In the genomic region with DNA sequence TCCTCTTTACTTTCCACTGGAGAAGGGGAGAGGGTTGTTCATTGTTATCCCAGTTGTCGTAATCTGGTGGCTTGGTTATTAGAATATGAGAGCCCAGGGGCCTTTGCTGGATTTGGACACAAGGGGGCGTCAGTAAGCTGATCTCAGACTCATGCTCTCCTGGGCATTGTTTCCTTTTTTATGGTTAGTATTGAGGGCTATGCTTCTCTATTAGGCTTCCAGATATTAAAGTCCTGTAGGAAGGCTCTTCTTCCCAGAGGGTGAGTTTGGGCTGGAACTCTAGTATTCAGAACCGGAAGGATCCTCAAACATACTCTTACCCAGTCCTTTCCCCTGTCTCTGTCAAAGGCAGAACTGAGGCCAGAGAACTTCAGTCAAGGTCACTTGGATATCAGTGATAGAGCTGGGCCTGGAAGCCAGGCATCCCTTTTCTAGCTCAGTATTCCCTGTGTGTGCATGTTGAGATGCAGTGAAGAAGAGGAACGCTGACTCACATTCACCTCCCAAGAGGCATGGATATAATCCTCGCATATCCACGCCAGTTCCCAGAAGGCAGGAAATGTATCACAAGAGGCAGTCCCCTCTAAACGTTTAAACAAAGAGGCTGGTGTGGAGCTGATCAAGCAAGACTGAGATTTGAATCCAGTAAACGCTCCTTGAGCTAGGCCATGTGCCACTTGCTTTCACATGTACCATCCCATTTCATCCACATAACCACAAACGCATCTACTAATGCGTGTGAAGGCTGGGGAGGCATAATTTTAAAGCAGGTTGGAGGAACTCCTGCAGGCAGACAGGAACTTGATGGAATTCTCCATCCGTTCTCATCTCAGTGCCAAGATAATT, we compare ENCODE assay signal across 8 cellular contexts. TPM values are rescaled to one million over a fixed set of nuclear protein-coding genes. Genes with fewer than 3 reads are reported as not detected.
DNase-seq lines count a peak whose midpoint lies in the region; ATAC-seq, FAIRE-seq and TF ChIP-seq lines count a peak whose summit lies in the region.

No MANE protein-coding gene starts in this region.

- no peaks in the 10 kb centered on the region for H3K9me3 ChIP-seq in A673 (ENCODE audit: low read depth, low read length, poor library complexity, severe bottlenecking)

- CTCF ChIA-PET in A673 (lab: Charles Lee), result interaction anchor here (0.6 to 2.6 kb wide), 6 partner anchors 8 to 335 kb away, joined by 3 to 24 read pairs (median 4); partner anchors contain the start of genes MMAB and MVK

- H3K4me3 ChIP-seq in A673 (ENCODE audit: low read depth, low read length, poor library complexity, severe bottlenecking) (no peak overlapping the region), dorsolateral prefrontal cortex (no peak overlapping the region)

- DNase-seq in A673 (ENCODE audit: low spot score) (peak; percentile 80), GM18507 (ENCODE audit: extremely low spot score, insufficient read length, low read depth) (peak; percentile 12), NCI-H345 treated with DMSO at 0.1 percent for 48 hours (lab: John Stamatoyannopoulos, UW; ENCODE audit: unreplicated experiment) (peak; percentile 61), dorsolateral prefrontal cortex (peak in 9 of 10 donors; percentile 52 to 93 (median 75)), medulla oblongata (ENCODE audit: extremely low spot score) (peak; percentile 85)
- DNase-seq in activated CD4-positive, alpha-beta T cell treated with anti-CD3 and anti-CD28 coated beads, Interleukin-2, amount 50 U/mL, for 24 hours (ENCODE audit: low read depth in 1 of 2, low spot score in 1 of 2), result peak; percentile 18 to 21
- DNase-seq in stimulated activated CD8-positive, alpha-beta memory T cell treated with anti-CD3 and anti-CD28 coated beads, Interleukin-12 subunit alpha, Interleukin-12 subunit beta, amount 100 ng/mL, for 24 hours (ENCODE audit: extremely low read depth), result peak; percentile 2

- no TSS peak for BruUV-seq in A673 (replicated peaks; lab: Mats Ljungman, UMichigan)

- H3K27me3 ChIP-seq in A673 (replicated peaks; ENCODE audit: insufficient read depth, low read depth, low read length, poor library complexity) (no peaks in the 10 kb centered on the region), dorsolateral prefrontal cortex (no peaks in the 10 kb centered on the region)

- H3K4me1 ChIP-seq in A673 (ENCODE audit: insufficient read depth, low read length, poor library complexity, severe bottlenecking), result peaks cover 17% of the 10 kb centered on the region

- H3K36me3 ChIP-seq in A673 (ENCODE audit: insufficient read depth, low read length, poor library complexity, severe bottlenecking), result peaks cover 4% of the 10 kb centered on the region

- POLR2A ChIA-PET in A673 (lab: Charles Lee; ENCODE audit: low non-redundant PET), result no interaction called here

- intact Hi-C loops in A673 (cut with micrococcal nuclease; ENCODE audit: unreplicated experiment), result loop anchor here (1.0 kb wide), 1 partner anchor 256 kb away; no protein-coding TSS in a partner anchor
- intact Hi-C loops in dorsolateral prefrontal cortex (cut with DNase I), result loop anchor here (2.0 to 5.0 kb wide), 2 partner anchors 193 to 256 kb away; partner anchors contain the start of gene FAM222A (in 1 of the 2)

- no peak for ATAC-seq in GM18502 (IDR thresholded peaks at IDR 0.05; ENCODE audit: poor library complexity, unreplicated experiment)

- TF ChIP-seq CTCF in A673 (conservative IDR thresholded peaks at IDR 0.05; ENCODE audit: low read depth, low read length) (peak; percentile 96), dorsolateral prefrontal cortex (IDR thresholded peaks at IDR 0.05 in 54 of 56, conservative IDR thresholded peaks at IDR 0.05 in 2 of 56; ENCODE audit: low read depth in 1 of 56, partially characterized antibody in 56 of 56) (peak; percentile 76 to 95 (median 86))

- peak; percentile 66 for FAIRE-seq in GM18507 (lab: Jason Lieb, UNC)

- H3K27ac ChIP-seq in A673 (ENCODE audit: low read depth, low read length, poor library complexity, severe bottlenecking) (peak overlapping the region; percentile 66), dorsolateral prefrontal cortex (peak overlapping the region in 54 of 59 donors; percentile 2 to 85 (median 65))

RNA-seq across cellular contexts. Expression of gene UBE3B, which starts 41.6 kb away (rescaled TPM):
- total RNA-seq in A673 (2021), result 29.2 and 31.7 TPM in 2 replicates
- total RNA-seq in dorsolateral prefrontal cortex, result 10 to 100 TPM; 39.2 to 68.5 (median 52.9) TPM

RNA-seq across cellular contexts. Expression of gene KCTD10, which starts 41.9 kb away (rescaled TPM):
- total RNA-seq in A673 (2021) (54.5 and 55.2 TPM in 2 replicates), dorsolateral prefrontal cortex (10 to 100 TPM; 32.1 to 62.5 (median 42.9) TPM)

RNA-seq across cellular contexts. Expression of gene MMAB, which starts 54.3 kb away (rescaled TPM):
- total RNA-seq in A673 (2021) (97.6 and 104 TPM in 2 replicates), dorsolateral prefrontal cortex (10 to 100 TPM; 17.6 to 53.8 (median 31.3) TPM)

RNA-seq across cellular contexts. Expression of gene MVK, which starts 54.6 kb away (rescaled TPM):
- total RNA-seq in A673 (2021), result 45.4 and 56.0 TPM in 2 replicates
- total RNA-seq in dorsolateral prefrontal cortex, result 10 to 100 TPM; 11.9 to 45.9 (median 24.6) TPM

Comparison
In these comparisons a context has a peak if more than half of its experiments do, and no peak if none do; other contexts are left out.
1. DNase-seq: peak in every context shown above with its lines; median percentile 85 in medulla oblongata; 80 in A673; 75 in dorsolateral prefrontal cortex; 61 in NCI-H345 treated with DMSO at 0.1 percent for 48 hours; 20 in activated CD4-positive, alpha-beta T cell treated with anti-CD3 and anti-CD28 coated beads, Interleukin-2, amount 50 U/mL, for 24 hours; 12 in GM18507; 2 in stimulated activated CD8-positive, alpha-beta memory T cell treated with anti-CD3 and anti-CD28 coated beads, Interleukin-12 subunit alpha, Interleukin-12 subunit beta, amount 100 ng/mL, for 24 hours.